In genomic region chr2:127644661-127645394, GRCh38 we compare ENCODE assay signal across 18 cellular contexts. TPM values are rescaled to one million over a fixed set of nuclear protein-coding genes. Genes with fewer than 3 reads are reported as not detected.
DNase-seq lines count a peak whose midpoint lies in the region; TF ChIP-seq lines count a peak whose summit lies in the region.
"Had no signal": no experiment of that assay in that cellular context is flagged by ENCODE, and none has a peak within 500 bp of the region (broad histone marks: within the 10 kb centered on the region; RNA-seq: fewer than 3 reads in every experiment).

No MANE protein-coding gene starts in this region.

- intact Hi-C loops in stomach (cut with DNase I; ENCODE audit: low total_unique reads) (no loop called here), head of caudate nucleus (cut with DNase I) (loop anchor here (5.0 kb wide), 1 partner anchor 57 kb away; the partner anchor contains the start of gene SFT2D3)

- H3K27ac Mint-ChIP-seq in activated naive CD4-positive, alpha-beta T cell treated with anti-CD3 and anti-CD28 coated beads, Interleukin-2, amount 10 ng/mL, durations not matched to agents 7 days and 5 days = peak overlapping the region; percentile 11
- H3K27ac Mint-ChIP-seq: GM23338; T-helper 2 cell treated with Interferon-gamma antibody and Interleukin-4, amounts not matched to agents 5 μg/mL and 100 μg/mL, for 36 hours had no signal

- no peak for TF ChIP-seq EP300 in stomach (IDR thresholded peaks at IDR 0.05)

- CTCF ChIA-PET in activated naive CD4-positive, alpha-beta T cell treated with anti-CD3 and anti-CD28 coated beads, Interleukin-2, amount 10 ng/mL, durations not matched to agents 7 days and 5 days (lab: Charles Lee) = interaction anchor here (2.7 kb wide), 1 partner anchor 53 kb away, joined by 12 read pairs; no protein-coding TSS in a partner anchor

- 86% methylated on average over 8 of the region's 8 CpGs for WGBS in hepatocyte (ENCODE audit: low lambda C conversion rate, missing lambda C conversion rate)
- WGBS in stomach, 5 donors = 79 to 92% (median 86%) methylated on average over 8 of the region's 8 CpGs

- no peaks in the 10 kb centered on the region for H3K36me3 Mint-ChIP-seq in activated naive CD4-positive, alpha-beta T cell treated with anti-CD3 and anti-CD28 coated beads, Interleukin-2, amount 10 ng/mL, durations not matched to agents 7 days and 5 days

- no peak for TF ChIP-seq CTCF in hepatocyte (IDR thresholded peaks at IDR 0.05; ENCODE audit: poor library complexity)
- TF ChIP-seq CTCF in stomach (IDR thresholded peaks at IDR 0.05) = no peak

- H3K4me2 ChIP-seq in hepatocyte = peak overlapping the region; percentile 33
- H3K4me2 ChIP-seq: GM23338 had no signal

- H3K4me3 Mint-ChIP-seq in activated naive CD4-positive, alpha-beta T cell treated with anti-CD3 and anti-CD28 coated beads, Interleukin-2, amount 10 ng/mL, durations not matched to agents 7 days and 5 days = no peak overlapping the region
- H3K4me3 Mint-ChIP-seq: GM23338; T-helper 2 cell treated with Interferon-gamma antibody and Interleukin-4, amounts not matched to agents 5 μg/mL and 100 μg/mL, for 36 hours had no signal

- H3K4me1 ChIP-seq in SJCRH30 (peaks cover 3% of the 10 kb centered on the region; the same call in 1 of the 2 replicates), hepatocyte (ENCODE audit: insufficient read depth) (no peaks in the 10 kb centered on the region), stomach (peaks cover 7 to 77% (median 40%) of the 10 kb centered on the region in 4 donors)

- H3K4me3 ChIP-seq in SJCRH30 = peak overlapping the region; percentile 42; the same call in 1 of the 2 replicates
- no peak overlapping the region for H3K4me3 ChIP-seq in hepatocyte
- H3K4me3 ChIP-seq in stomach = no peak overlapping the region
- H3K4me3 ChIP-seq: GM23338 had no signal

- no peaks in the 10 kb centered on the region for H3K79me2 ChIP-seq in hepatocyte

- no peaks in the 10 kb centered on the region for H3K9me3 Mint-ChIP-seq in activated naive CD4-positive, alpha-beta T cell treated with anti-CD3 and anti-CD28 coated beads, Interleukin-2, amount 10 ng/mL, durations not matched to agents 7 days and 5 days
- H3K9me3 Mint-ChIP-seq: GM23338; T-helper 2 cell treated with Interferon-gamma antibody and Interleukin-4, amounts not matched to agents 5 μg/mL and 100 μg/mL, for 36 hours had no signal

- H3K4me1 Mint-ChIP-seq in activated naive CD4-positive, alpha-beta T cell treated with anti-CD3 and anti-CD28 coated beads, Interleukin-2, amount 10 ng/mL, durations not matched to agents 7 days and 5 days = peaks cover 53% of the 10 kb centered on the region

- H3K9me3 ChIP-seq in SJCRH30 (replicated peaks) = no peaks in the 10 kb centered on the region
- H3K9me3 ChIP-seq in hepatocyte (ENCODE audit: low read depth) = no peaks in the 10 kb centered on the region
- H3K9me3 ChIP-seq in stomach = no peaks in the 10 kb centered on the region

- H3K36me3 ChIP-seq in SJCRH30 (no peaks in the 10 kb centered on the region), hepatocyte (replicated peaks; ENCODE audit: insufficient read depth, low read depth) (no peaks in the 10 kb centered on the region), stomach (peaks cover 0 to 22% (median 9%) of the 10 kb centered on the region in 4 donors)

- peaks cover 8% of the 10 kb centered on the region for H3K27me3 Mint-ChIP-seq in activated naive CD4-positive, alpha-beta T cell treated with anti-CD3 and anti-CD28 coated beads, Interleukin-2, amount 10 ng/mL, durations not matched to agents 7 days and 5 days

- H3K27me3 ChIP-seq in SJCRH30 = no peaks in the 10 kb centered on the region
- H3K27me3 ChIP-seq in hepatocyte = no peaks in the 10 kb centered on the region
- H3K27me3 ChIP-seq in stomach = peaks cover 0 to 3% (median 0%) of the 10 kb centered on the region in 3 donors

- H2AFZ ChIP-seq in hepatocyte = no peak overlapping the region
- H2AFZ ChIP-seq: GM23338 had no signal

- TF ChIP-seq POLR2A in stomach (IDR thresholded peaks at IDR 0.05) = no peak

- H3K27ac ChIP-seq in SJCRH30 = no peak overlapping the region
- H3K27ac ChIP-seq in hepatocyte = no peak overlapping the region
- peak overlapping the region in 3 of 5 donors; percentile 15 to 90 (median 76) for H3K27ac ChIP-seq in stomach

- no peaks in the 10 kb centered on the region for H4K20me1 ChIP-seq in hepatocyte (ENCODE audit: insufficient read depth, poor library complexity, severe bottlenecking)

- DNase-seq in activated naive CD4-positive, alpha-beta T cell treated with anti-CD3 and anti-CD28 coated beads, Interleukin-2, amount 10 ng/mL, durations not matched to agents 7 days and 5 days = no peak
- DNase-seq in activated naive CD4-positive, alpha-beta T cell treated with Interleukin-2 at 50 U/mL for 16 hours = no peak
- DNase-seq in SJCRH30 (no peak), hepatocyte (ENCODE audit: low spot score) (no peak), stomach (no peak), DMS 273 treated with DMSO at 0.1 percent for 48 hours (lab: John Stamatoyannopoulos, UW) (no peak), head of caudate nucleus (no peak), NCI-H1092 (lab: John Stamatoyannopoulos, UW) (no peak)
- DNase-seq: GDM1, NCI-H1417, NCI-H526 treated with DMSO at 0.1 percent for 48 hours, SIG-M5 had no signal

- no peaks in the 10 kb centered on the region for H3K9me2 ChIP-seq in hepatocyte (replicated peaks; ENCODE audit: insufficient read depth)

RNA-seq across cellular contexts. Expression of gene GPR17, which starts 1.1 kb away (rescaled TPM):
- total RNA-seq in SJCRH30 (2014; rRNA removed; shearing (Covaris generic)) = 0.18 TPM in 1 of 2 replicates, not detected in the other
- not detected in 2 replicates for total RNA-seq in hepatocyte
- polyA plus RNA-seq in hepatocyte = 0.39 TPM in 1 of 2 replicates, not detected in the other
- total RNA-seq in stomach = not detected
- under 1 TPM; 0.19 to 0.61 (median 0.25) TPM for polyA plus RNA-seq in stomach
- total RNA-seq: activated CD8-positive, alpha-beta memory T cell treated with anti-CD3 and anti-CD28 coated beads for 36 hours; GM23338; left lobe of liver; osteocyte had no signal
- polyA plus RNA-seq: BJ, GM23338 had no signal

RNA-seq across cellular contexts. Expression of gene LIMS2, which starts 30.5 kb away (rescaled TPM):
- total RNA-seq in SJCRH30 (2014; rRNA removed; shearing (Covaris generic)) = 4.0 and 5.5 TPM in 2 replicates
- total RNA-seq in hepatocyte = 3.9 and 4.0 TPM in 2 replicates
- polyA plus RNA-seq in hepatocyte = 8.3 and 14.9 TPM in 2 replicates
- total RNA-seq in stomach = 10 to 100 TPM; 30.3 to 90.4 (median 52.5) TPM
- 10 to 100 TPM; 33.0 to 94.1 (median 66.6) TPM for polyA plus RNA-seq in stomach

RNA-seq across cellular contexts. Expression of gene SFT2D3, which starts 56.5 kb away (rescaled TPM):
- 10.0 and 12.7 TPM in 2 replicates for total RNA-seq in SJCRH30 (2014; rRNA removed; shearing (Covaris generic))
- 10.2 and 10.7 TPM in 2 replicates for total RNA-seq in hepatocyte
- 1.6 TPM in 1 of 2 replicates, not detected in the other for polyA plus RNA-seq in hepatocyte
- total RNA-seq in stomach = 10 to 100 TPM in 1 of 5 donors, 1 to 10 TPM in 4; 2.3 to 35.6 (median 7.2) TPM
- polyA plus RNA-seq in stomach = 1 to 10 TPM; 2.1 to 6.5 (median 3.1) TPM
- polyA plus RNA-seq: GM23338 had no signal

Comparison
In these comparisons a context has a peak if more than half of its experiments do, and no peak if none do; other contexts are left out.
1. H3K27ac ChIP-seq: peak in stomach (3 of 5); none in SJCRH30 (single experiment) and hepatocyte (single experiment).